2 cellular contexts compared by ENCODE assay signal in the genomic region with DNA sequence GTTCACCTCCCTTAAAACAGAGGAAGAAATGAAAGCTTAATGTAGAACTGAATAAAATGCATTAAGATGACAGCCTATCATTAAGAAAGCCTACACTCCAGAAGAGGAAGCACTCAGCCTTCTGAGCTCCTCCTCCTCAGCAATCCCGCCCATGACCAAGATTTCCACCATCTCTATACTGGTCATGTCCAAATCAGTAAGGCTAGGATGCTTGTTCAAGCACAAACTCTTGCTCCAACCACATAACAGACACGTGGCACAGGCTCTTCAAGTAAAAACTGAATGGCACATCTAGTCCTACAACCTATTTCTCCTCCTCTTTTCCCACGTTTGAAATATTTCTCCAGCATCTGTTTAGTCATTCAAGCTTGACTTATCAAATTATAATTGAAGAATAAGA.
TF ChIP-seq lines count a peak whose summit lies in the region.

No MANE protein-coding gene starts in this region.

TF ChIP-seq in A549, 52 proteins besides CTCF, POLR2A, EP300 and RAD21 (continued from another document):
- TF ChIP-seq BCL3 (IDR thresholded peaks at IDR 0.05) = no peak
- no peak for TF ChIP-seq KDM5A (IDR thresholded peaks at IDR 0.05)
- TF ChIP-seq HEYL (CRISPR knock-in tag; IDR thresholded peaks at IDR 0.05) = no peak
TF ChIP-seq in A549: peak in this region for 0.

TF ChIP-seq in IMR-90, 13 proteins besides CTCF, POLR2A, EP300 and RAD21 (continued from another document):
- no peak for TF ChIP-seq MXI1 (IDR thresholded peaks at IDR 0.05; ENCODE audit: borderline replicate concordance, low read depth, low read length)
- TF ChIP-seq CEBPB (IDR thresholded peaks at IDR 0.05; ENCODE audit: low read depth, low read length) = no peak
- TF ChIP-seq RCOR1 (IDR thresholded peaks at IDR 0.05; ENCODE audit: insufficient replicate concordance, low read length) = no peak
- TF ChIP-seq RFX5 (IDR thresholded peaks at IDR 0.05; ENCODE audit: low read depth, low read length) = no peak
- no peak for TF ChIP-seq FOS (IDR thresholded peaks at IDR 0.05; ENCODE audit: low read depth, low read length)
- TF ChIP-seq MAZ (IDR thresholded peaks at IDR 0.05; ENCODE audit: borderline replicate concordance, low read depth, low read length) = no peak
- TF ChIP-seq NFE2L2 (IDR thresholded peaks at IDR 0.05; ENCODE audit: low read depth, low read length) = no peak
- TF ChIP-seq CHD1 (IDR thresholded peaks at IDR 0.05; ENCODE audit: low read depth, low read length) = no peak
- TF ChIP-seq MAFK (IDR thresholded peaks at IDR 0.05; ENCODE audit: low read depth, low read length) = no peak
- TF ChIP-seq BHLHE40 (IDR thresholded peaks at IDR 0.05; ENCODE audit: low read depth, low read length) = no peak
- TF ChIP-seq, protein P1, sequence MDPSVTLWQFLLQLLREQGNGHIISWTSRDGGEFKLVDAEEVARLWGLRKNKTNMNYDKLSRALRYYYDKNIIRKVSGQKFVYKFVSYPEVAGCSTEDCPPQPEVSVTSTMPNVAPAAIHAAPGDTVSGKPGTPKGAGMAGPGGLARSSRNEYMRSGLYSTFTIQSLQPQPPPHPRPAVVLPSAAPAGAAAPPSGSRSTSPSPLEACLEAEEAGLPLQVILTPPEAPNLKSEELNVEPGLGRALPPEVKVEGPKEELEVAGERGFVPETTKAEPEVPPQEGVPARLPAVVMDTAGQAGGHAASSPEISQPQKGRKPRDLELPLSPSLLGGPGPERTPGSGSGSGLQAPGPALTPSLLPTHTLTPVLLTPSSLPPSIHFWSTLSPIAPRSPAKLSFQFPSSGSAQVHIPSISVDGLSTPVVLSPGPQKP (IDR thresholded peaks at IDR 0.05; ENCODE audit: borderline replicate concordance, low read depth, low read length) = no peak
- no peak for TF ChIP-seq SMC3 (IDR thresholded peaks at IDR 0.05; ENCODE audit: low read depth, low read length)
